18 cellular contexts compared by ENCODE assay signal in genomic region chr4:93947318-93947717, GRCh38.
A peak's percentile ranks its signal among the peaks of the same experiment; 100 is the strongest.
DNase-seq lines count a peak whose midpoint lies in the region; ATAC-seq, FAIRE-seq and TF ChIP-seq lines count a peak whose summit lies in the region.
"Had no signal": no experiment of that assay in that cellular context is flagged by ENCODE, and none has a peak within 500 bp of the region (broad histone marks: within the 10 kb centered on the region; RNA-seq: fewer than 3 reads in every experiment).

No MANE protein-coding gene starts in this region.

- no peak overlapping the region for H4K91ac ChIP-seq in H1 (replicated peaks; ENCODE audit: insufficient read length, low read length)

- H3K23me2 ChIP-seq in H1 (ENCODE audit: low read depth, low read length), result 0 out of 2 replicates have a peak, but pooled peaks cover 1% of the 10 kb centered on the region

- H2BK15ac ChIP-seq in H1 (ENCODE audit: low read length), result no peak overlapping the region
- H2BK15ac ChIP-seq in mesendoderm (replicated peaks; ENCODE audit: low read depth), result no peak overlapping the region

- H4K8ac ChIP-seq in H1 (ENCODE audit: extremely low read depth, insufficient read depth, low read length) (no peak overlapping the region), mesendoderm (ENCODE audit: low read depth, low read length) (no peak overlapping the region)

- H3K79me1 ChIP-seq in H1 (ENCODE audit: low read depth, low read length), result no peaks in the 10 kb centered on the region
- no peaks in the 10 kb centered on the region for H3K79me1 ChIP-seq in mesendoderm (ENCODE audit: low read length)

- H3K23ac ChIP-seq in H1 (ENCODE audit: insufficient read length), result no peak overlapping the region
- no peak overlapping the region for H3K23ac ChIP-seq in mesendoderm (ENCODE audit: low read length)

- H3K4ac ChIP-seq in H1 (replicated peaks; ENCODE audit: insufficient read length, low read depth, low read length), result no peak overlapping the region
- no peak overlapping the region for H3K4ac ChIP-seq in mesendoderm (ENCODE audit: low read depth, low read length)

- H3K4me3 ChIP-seq in H7 (ENCODE audit: insufficient read depth, low read depth, low read length), result no peak overlapping the region
- peak overlapping the region in 1 of 4 experiments; percentile 23; a peak in 1 of 8 replicates for H3K4me3 ChIP-seq in H1 (ENCODE audit: extremely low read depth in 1 of 4, insufficient read depth in 2 of 4, low read depth in 3 of 4, low read length in 4 of 4)
- H3K4me3 ChIP-seq in mesendoderm (ENCODE audit: low read length), result no peak overlapping the region
- no peak overlapping the region for H3K4me3 ChIP-seq in psoas muscle
- H3K4me3 ChIP-seq: BLaER1 treated with 17β-estradiol and CSF1 and Interleukin-3, amounts not matched to agents 10 nM and 100 nM had no signal

- no peaks in the 10 kb centered on the region for H3K27me3 ChIP-seq in H7 (ENCODE audit: control insufficient read depth, insufficient read depth, low read length)
- peaks cover 0 to 1% (median 0%) of the 10 kb centered on the region in 4 experiments; a peak in 1 of 7 replicates for H3K27me3 ChIP-seq in H1 (replicated peaks in 1 of 4; ENCODE audit: control insufficient read depth in 3 of 4, extremely low read depth in 1 of 4, insufficient read depth in 3 of 4, low read length in 3 of 4)
- no peaks in the 10 kb centered on the region for H3K27me3 ChIP-seq in mesendoderm (ENCODE audit: insufficient read depth, low read length, poor library complexity)
- no peaks in the 10 kb centered on the region for H3K27me3 ChIP-seq in psoas muscle (ENCODE audit: insufficient read depth in 3 of 3, low read length in 2 of 3)
- H3K27me3 ChIP-seq: BLaER1 treated with 17β-estradiol and CSF1 and Interleukin-3, amounts not matched to agents 10 nM and 100 nM had no signal

- DNase-seq in H7 (peak; percentile 0), NCI-H1048 (lab: John Stamatoyannopoulos, UW) (peak; percentile 49), H1 (ENCODE audit: low read depth in 1 of 2, low spot score in 2 of 2) (no peak), mesendoderm (peak; percentile 11), COR-L47 (lab: John Stamatoyannopoulos, UW) (no peak), psoas muscle (no peak), NCI-H1417 treated with DMSO at 0.1 percent for 48 hours (lab: John Stamatoyannopoulos, UW) (no peak)
- DNase-seq: CD8-positive, alpha-beta T cell; DMS 273 treated with DMSO at 0.1 percent for 48 hours; DMS53; DND-41; EL had no signal

- no peak for TF ChIP-seq RAD21 in H1 (IDR thresholded peaks at IDR 0.05 in 1 of 2, conservative IDR thresholded peaks at IDR 0.05 in 1 of 2; ENCODE audit: low read depth in 2 of 2, low read length in 2 of 2)

- H3K4me1 ChIP-seq in H1 (replicated peaks in 1 of 4; ENCODE audit: control insufficient read depth in 3 of 4, insufficient read depth in 4 of 4, low read length in 3 of 4) (0 out of 7 replicates have a peak, but pooled peaks cover 0 to 3% (median 1%) of the 10 kb centered on the region in 4 experiments), mesendoderm (ENCODE audit: control insufficient read depth, low read depth, low read length) (no peaks in the 10 kb centered on the region), psoas muscle (no peaks in the 10 kb centered on the region)
- H3K4me1 ChIP-seq: BLaER1 treated with 17β-estradiol and CSF1 and Interleukin-3, amounts not matched to agents 10 nM and 100 nM had no signal

- ATAC-seq in psoas muscle, result no peak
- ATAC-seq: CD8-positive, alpha-beta T cell; HepG2 had no signal

- no peak overlapping the region for H2BK120ac ChIP-seq in H1 (replicated peaks; ENCODE audit: low read depth, low read length)
- H2BK120ac ChIP-seq in mesendoderm (ENCODE audit: low read depth, low read length), result no peak overlapping the region

- H3K27ac ChIP-seq in H1 (ENCODE audit: low read depth, low read length), result no peak overlapping the region
- no peak overlapping the region for H3K27ac ChIP-seq in mesendoderm (ENCODE audit: low read depth, low read length)
- no peak overlapping the region for H3K27ac ChIP-seq in psoas muscle
- H3K27ac ChIP-seq: BLaER1 treated with 17β-estradiol and CSF1 and Interleukin-3, amounts not matched to agents 10 nM and 100 nM had no signal

- intact Hi-C loops in psoas muscle (cut with DNase I), result no loop called here

- H2BK12ac ChIP-seq in H1 (ENCODE audit: low read depth, low read length), result no peak overlapping the region

- POLR2A ChIA-PET in H1 (lab: Charles Lee; ENCODE audit: partially characterized antibody), result interaction anchor here (0.5 kb wide), 1 partner anchor 39 kb away, joined by 4 read pairs; no protein-coding TSS in a partner anchor

- no peak overlapping the region for H4K5ac ChIP-seq in H1 (ENCODE audit: insufficient read length, low read depth, low read length)
- H4K5ac ChIP-seq in mesendoderm (ENCODE audit: low read length), result no peak overlapping the region

- H2AK5ac ChIP-seq in H1 (ENCODE audit: low read depth, low read length) (no peak overlapping the region), mesendoderm (ENCODE audit: low read length) (no peak overlapping the region)

- no peak overlapping the region for H2BK20ac ChIP-seq in H1 (ENCODE audit: low read length)

- H3K36me3 ChIP-seq in H7 (replicated peaks; ENCODE audit: control insufficient read depth, insufficient read depth, low read length), result no peaks in the 10 kb centered on the region
- H3K36me3 ChIP-seq in H1 (ENCODE audit: control insufficient read depth in 2 of 4, insufficient read depth in 4 of 4, low read length in 3 of 4), result no peaks in the 10 kb centered on the region
- H3K36me3 ChIP-seq in mesendoderm (ENCODE audit: control insufficient read depth, insufficient read depth, low read length), result no peaks in the 10 kb centered on the region
- H3K36me3 ChIP-seq in psoas muscle (ENCODE audit: insufficient read depth in 1 of 2, low read depth in 1 of 2), result no peaks in the 10 kb centered on the region
- H3K36me3 ChIP-seq: BLaER1 treated with 17β-estradiol and CSF1 and Interleukin-3, amounts not matched to agents 10 nM and 100 nM had no signal

- FAIRE-seq in H1 (lab: Jason Lieb, UNC), result no peak
- FAIRE-seq: GM12891, GM19239, H54, HepG2, HTR-8/SVneo had no signal

- no peaks in the 10 kb centered on the region for H4K20me1 ChIP-seq in H1 (replicated peaks in 1 of 2; ENCODE audit: control insufficient read depth in 1 of 2, insufficient read depth in 2 of 2, low read length in 2 of 2)
- H4K20me1 ChIP-seq: BLaER1 treated with 17β-estradiol and CSF1 and Interleukin-3, amounts not matched to agents 10 nM and 100 nM had no signal

- no peak overlapping the region for H2BK5ac ChIP-seq in H1 (ENCODE audit: low read depth, low read length)
- no peak overlapping the region for H2BK5ac ChIP-seq in mesendoderm (ENCODE audit: low read length)

- H3K9ac ChIP-seq in H1 (replicated peaks in 1 of 4; ENCODE audit: extremely low read depth in 1 of 4, low read depth in 3 of 4, low read length in 3 of 4), result no peak overlapping the region
- H3K9ac ChIP-seq in mesendoderm (ENCODE audit: low read length), result no peak overlapping the region
- H3K9ac ChIP-seq: BLaER1 treated with 17β-estradiol and CSF1 and Interleukin-3, amounts not matched to agents 10 nM and 100 nM had no signal

- H2AFZ ChIP-seq in H1 (ENCODE audit: low read length), result no peak overlapping the region

- TF ChIP-seq CTCF in H1 (IDR thresholded peaks at IDR 0.05; ENCODE audit: control extremely low read depth in 1 of 3, insufficient read depth in 1 of 3, low read depth in 1 of 3, low read length in 3 of 3), result no peak
- no peak for TF ChIP-seq CTCF in psoas muscle (IDR thresholded peaks at IDR 0.05)

- H3K4me2 ChIP-seq in H1 (ENCODE audit: insufficient read depth in 1 of 2, low read depth in 2 of 2, low read length in 2 of 2) (peak overlapping the region in 1 of 2 experiments; percentile 18; a peak in 1 of 4 replicates), mesendoderm (ENCODE audit: low read length) (no peak overlapping the region)
- H3K4me2 ChIP-seq: BLaER1 treated with 17β-estradiol and CSF1 and Interleukin-3, amounts not matched to agents 10 nM and 100 nM had no signal

- no peak for TF ChIP-seq POLR2A in H1 (IDR thresholded peaks at IDR 0.05; ENCODE audit: control extremely low read depth in 1 of 2, low read depth in 2 of 2, low read length in 2 of 2)

- TF ChIP-seq EP300 in H1 (IDR thresholded peaks at IDR 0.05; ENCODE audit: borderline replicate concordance in 1 of 2, low read depth in 2 of 2, low read length in 2 of 2), result no peak

- H3K79me2 ChIP-seq in H1 (ENCODE audit: control insufficient read depth in 1 of 2, insufficient read depth in 2 of 2, low read length in 2 of 2), result no peaks in the 10 kb centered on the region
- H3K79me2 ChIP-seq in mesendoderm (ENCODE audit: control insufficient read depth, insufficient read depth, low read length), result no peaks in the 10 kb centered on the region

- H3K9me3 ChIP-seq in H1 (ENCODE audit: insufficient read depth in 2 of 2, low read depth in 1 of 2, low read length in 1 of 2), result no peaks in the 10 kb centered on the region
- no peaks in the 10 kb centered on the region for H3K9me3 ChIP-seq in psoas muscle
- H3K9me3 ChIP-seq: BLaER1 treated with 17β-estradiol and CSF1 and Interleukin-3, amounts not matched to agents 10 nM and 100 nM had no signal

- CTCF ChIA-PET in H1 (lab: Charles Lee; ENCODE audit: partially characterized antibody), result interaction anchor here (0.6 kb wide), 1 partner anchor 1416 kb away, joined by 3 read pairs; no protein-coding TSS in a partner anchor

- H3K56ac ChIP-seq in H1 (replicated peaks; ENCODE audit: insufficient read length, low read depth, low read length) (no peak overlapping the region), mesendoderm (ENCODE audit: low read length) (no peak overlapping the region)

- no peak overlapping the region for H3K14ac ChIP-seq in H1 (ENCODE audit: insufficient read length)

- no peak overlapping the region for H3K18ac ChIP-seq in H1 (ENCODE audit: extremely low read depth, low read length)
- no peak overlapping the region for H3K18ac ChIP-seq in mesendoderm (ENCODE audit: low read length)

TF ChIP-seq in H1, 55 proteins besides CTCF, POLR2A, EP300 and RAD21 (continues in another document):
- TF ChIP-seq MAX (IDR thresholded peaks at IDR 0.05), result no peak
- TF ChIP-seq USF2 (IDR thresholded peaks at IDR 0.05; ENCODE audit: low read length), result no peak
- TF ChIP-seq CREB1 (IDR thresholded peaks at IDR 0.05), result no peak
- no peak for TF ChIP-seq BACH1 (IDR thresholded peaks at IDR 0.05; ENCODE audit: low read length)
- TF ChIP-seq BCL11A (IDR thresholded peaks at IDR 0.05; ENCODE audit: low read depth in 2 of 2, low read length in 2 of 2), result no peak
- TF ChIP-seq SP1 (IDR thresholded peaks at IDR 0.05; ENCODE audit: low read depth, low read length), result no peak

Comparison
In these comparisons a context has a peak if more than half of its experiments do, and no peak if none do; other contexts are left out.
1. DNase-seq: peak in H7 (single experiment), NCI-H1048 (single experiment) and mesendoderm (single experiment); none in H1 (0 of 2), COR-L47 (single experiment), psoas muscle (0 of 2) and NCI-H1417 treated with DMSO at 0.1 percent for 48 hours (single experiment).